In genomic region chr1:25875154-25875855, GRCh38 we compare ENCODE assay signal across 8 cellular contexts. TPM values are rescaled to one million over a fixed set of nuclear protein-coding genes. Genes with fewer than 3 reads are reported as not detected.
DNase-seq lines count a peak whose midpoint lies in the region; ATAC-seq and TF ChIP-seq lines count a peak whose summit lies in the region.

PAQR7 (minus strand) TSS chr1:25875708; CDS start chr1:25863839, 11,869 bp downstream.

- peak within 1 kb of the TSS; percentile 60 to 70 for H3K4me3 ChIP-seq in cardiac fibroblast (replicated peaks in 1 of 2; ENCODE audit: low read depth in 2 of 2, low read length in 2 of 2)
- H3K4me3 ChIP-seq in skin epidermis, result peak within 1 kb of the TSS; percentile 47 to 69 (median 64)

- peak; percentile 62 for ATAC-seq in GM21390 (IDR thresholded peaks at IDR 0.05; ENCODE audit: unreplicated experiment)
- peak; percentile 56 for ATAC-seq in WTC11
- ATAC-seq in GM18519 (IDR thresholded peaks at IDR 0.05; ENCODE audit: low FRiP score, unreplicated experiment), result no peak

- H3K27ac ChIP-seq in C4-2B (peak within 1 kb of the TSS; percentile 46), skin epidermis (peak within 1 kb of the TSS; percentile 42 to 95 (median 89))

- CTCF ChIA-PET in WTC11 (lab: Charles Lee), result interaction anchor here (0.8 to 4.1 kb wide), 16 partner anchors 9 to 410 kb away, joined by 3 to 55 read pairs (median 6); partner anchors contain the start of genes CEP85 and PAFAH2

- no peaks in the 10 kb centered on the region for H3K9me3 Mint-ChIP-seq in WTC11

- peaks cover 19% of the 10 kb centered on the region for H3K27me3 Mint-ChIP-seq in WTC11 (ENCODE audit: low read depth)

- peak within 1 kb of the TSS; percentile 80 for H3K27ac Mint-ChIP-seq in WTC11

- H3K36me3 Mint-ChIP-seq in WTC11, result no peaks in the 10 kb centered on the region

- H3K4me3 Mint-ChIP-seq in WTC11, result peak within 1 kb of the TSS; percentile 77

- POLR2A ChIA-PET in WTC11 (lab: Charles Lee), result interaction anchor here (0.6 to 2.5 kb wide), 10 partner anchors 13 to 506 kb away, joined by 3 to 16 read pairs (median 4); partner anchors contain the start of gene STMN1

- DNase-seq in NCI-H1105 (lab: John Stamatoyannopoulos, UW) (peak; percentile 69), WTC11 (ENCODE audit: low spot score) (peak; percentile 80), cardiac fibroblast (ENCODE audit: low read depth in 2 of 2) (peak; percentile 61 to 79), inferior parietal cortex (ENCODE audit: extremely low spot score) (peak; percentile 73)

- peaks cover 23% of the 10 kb centered on the region for H3K4me1 Mint-ChIP-seq in WTC11

- TF ChIP-seq CTCF in C4-2B (conservative IDR thresholded peaks at IDR 0.05), result no peak
- TF ChIP-seq CTCF in WTC11 (IDR thresholded peaks at IDR 0.05), result no peak
- TF ChIP-seq CTCF in cardiac fibroblast (IDR thresholded peaks at IDR 0.05; ENCODE audit: low read depth, low read length), result no peak

TF ChIP-seq in WTC11, 78 proteins besides CTCF, POLR2A, EP300 and RAD21 (continues in another document):
- TF ChIP-seq IRF1 (CRISPR knock-in tag; IDR thresholded peaks at IDR 0.05) (no peak), GRHL2 (CRISPR knock-in tag; IDR thresholded peaks at IDR 0.05; ENCODE audit: insufficient replicate concordance, severe bottlenecking) (no peak), FOXP4 (CRISPR knock-in tag; IDR thresholded peaks at IDR 0.05) (0 out of 2 replicates have a peak, but pooled peaks have one; percentile 43), E2F1 (CRISPR knock-in tag; IDR thresholded peaks at IDR 0.05) (0 out of 2 replicates have a peak, but pooled peaks have one; percentile 59), NR1H2 (CRISPR knock-in tag; IDR thresholded peaks at IDR 0.05) (no peak), AR (CRISPR knock-in tag; IDR thresholded peaks at IDR 0.05) (no peak), ERG (CRISPR knock-in tag; IDR thresholded peaks at IDR 0.05) (no peak), ZNF263 (CRISPR knock-in tag; IDR thresholded peaks at IDR 0.05; ENCODE audit: low read depth) (peak; percentile 100), SP1 (CRISPR knock-in tag; conservative IDR thresholded peaks at IDR 0.05) (peak; percentile 76), KAT7 (CRISPR knock-in tag; IDR thresholded peaks at IDR 0.05; ENCODE audit: borderline replicate concordance) (peak; percentile 84), JUN (CRISPR knock-in tag; IDR thresholded peaks at IDR 0.05) (no peak; the same call in 1 of the 2 replicates), ZNF317 (CRISPR knock-in tag; IDR thresholded peaks at IDR 0.05; ENCODE audit: borderline replicate concordance, low read depth) (no peak), USF2 (CRISPR knock-in tag; IDR thresholded peaks at IDR 0.05) (peak; percentile 55; the same call in 1 of the 2 replicates), TCF7 (CRISPR knock-in tag; IDR thresholded peaks at IDR 0.05; ENCODE audit: low read depth) (no peak), ZBTB21 (CRISPR knock-in tag; IDR thresholded peaks at IDR 0.05; ENCODE audit: borderline replicate concordance) (no peak), ATF3 (CRISPR knock-in tag; conservative IDR thresholded peaks at IDR 0.05) (no peak), JAZF1 (CRISPR knock-in tag; IDR thresholded peaks at IDR 0.05) (no peak), ZNF219 (CRISPR knock-in tag; IDR thresholded peaks at IDR 0.05; ENCODE audit: borderline replicate concordance) (no peak), CREB1 (CRISPR knock-in tag; IDR thresholded peaks at IDR 0.05) (no peak; the same call in 1 of the 2 replicates), ZNF396 (CRISPR knock-in tag; IDR thresholded peaks at IDR 0.05; ENCODE audit: borderline replicate concordance) (no peak), EMX1 (CRISPR knock-in tag; IDR thresholded peaks at IDR 0.05) (no peak)

RNA-seq across cellular contexts. Expression of gene PAQR7, which starts in this region (rescaled TPM):
- 6.7 to 9.1 TPM (median 8.4 TPM) in 3 replicates for total RNA-seq in WTC11 (2021)
